Comparison of ENCODE assay signal across 8 cellular contexts in the genomic region with DNA sequence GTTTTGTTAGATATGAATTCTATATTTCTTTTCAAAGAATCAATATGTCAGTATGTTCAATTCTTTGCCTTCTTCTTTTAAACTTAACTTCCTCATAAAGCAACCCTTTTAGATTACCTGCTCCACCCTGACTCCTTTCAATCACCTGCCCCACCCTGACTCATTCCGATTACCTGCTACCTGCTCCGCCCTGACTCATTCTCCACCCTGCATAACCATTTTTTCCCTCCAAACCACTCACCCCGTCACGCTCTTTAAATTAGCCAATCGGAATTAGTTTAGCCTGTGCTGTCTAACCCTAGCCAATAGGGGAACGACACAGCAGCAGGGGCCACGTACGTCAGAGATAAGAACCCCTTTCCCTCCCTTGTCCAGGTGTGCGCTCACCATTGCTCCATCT. TPM values are rescaled to one million over a fixed set of nuclear protein-coding genes. Genes with fewer than 3 reads are reported as not detected.
A peak's percentile ranks its signal among the peaks of the same experiment; 100 is the strongest.
DNase-seq lines count a peak whose midpoint lies in the region; ATAC-seq, FAIRE-seq and TF ChIP-seq lines count a peak whose summit lies in the region.
"Not testable (repeated sequence)": the region's sequence is repeated elsewhere in the genome, so short reads cannot be mapped to it uniquely, and the experiment has no call there.

No MANE protein-coding gene starts in this region.

- not testable (repeated sequence) for H3K27me3 ChIP-seq in bronchial epithelial cell (ENCODE audit: control insufficient read depth, insufficient read depth, low read length); small intestine (ENCODE audit: control insufficient read depth in 2 of 2, insufficient read depth in 2 of 2, low read length in 2 of 2)

- peak overlapping the region; percentile 77 for H3K27ac Mint-ChIP-seq in type B pancreatic cell

- not testable (repeated sequence) for H3K4me1 ChIP-seq in HEK293 (ENCODE audit: control insufficient read depth, insufficient read depth, low read length); mucosa of descending colon (ENCODE audit: low read depth); small intestine (ENCODE audit: control insufficient read depth in 2 of 2, insufficient read depth in 1 of 2, low read depth in 1 of 2, low read length in 1 of 2)

- ATAC-seq in mucosa of descending colon, result peak; percentile 48

- H3K9me3 ChIP-seq in HEK293 (ENCODE audit: control insufficient read depth, insufficient read depth, low read depth, low read length); mucosa of descending colon; small intestine (ENCODE audit: control insufficient read depth, low read depth): not testable (repeated sequence)

- intact Hi-C loops in mucosa of descending colon (cut with DNase I, micrococcal nuclease), result not testable (repeated sequence)

- H3K36me3 Mint-ChIP-seq in type B pancreatic cell, result not testable (repeated sequence)

- not testable (repeated sequence) for TF ChIP-seq POLR2A in GM12891 (IDR thresholded peaks at IDR 0.05; ENCODE audit: low read depth, low read length)

- H3K4me3 Mint-ChIP-seq in type B pancreatic cell, result not testable (repeated sequence)

- not testable (repeated sequence) for DNase-seq in GM12891 (ENCODE audit: insufficient read length, low spot score); type B pancreatic cell (ENCODE audit: extremely low spot score, unreplicated experiment)
- DNase-seq in HT-29 (ENCODE audit: low spot score), result peak; percentile 82
- DNase-seq in bronchial epithelial cell (ENCODE audit: low read depth), result peak; percentile 13
- DNase-seq in epithelial cell of esophagus (ENCODE audit: low read depth), result peak; percentile 57
- peak in 1 of 3 donors; percentile 49 for DNase-seq in mucosa of descending colon
- peak; percentile 61 for DNase-seq in small intestine

- H3K4me1 Mint-ChIP-seq in type B pancreatic cell (ENCODE audit: unreplicated experiment), result not testable (repeated sequence)

- not testable (repeated sequence) for H3K27me3 Mint-ChIP-seq in type B pancreatic cell

- POLR2A ChIA-PET in HEK293 (lab: Yijun Ruan, JAX), result not testable (repeated sequence)

- H3K4me3 ChIP-seq in HEK293 (ENCODE audit: low read depth, low read length); bronchial epithelial cell (ENCODE audit: low read depth, low read length); epithelial cell of esophagus (ENCODE audit: low read length); mucosa of descending colon; small intestine (ENCODE audit: low read depth in 1 of 2, low read length in 2 of 2): not testable (repeated sequence)

- not testable (repeated sequence) for H3K27ac ChIP-seq in HEK293 (ENCODE audit: extremely low read depth, low read depth, low read length); small intestine (ENCODE audit: low read depth in 1 of 2, low read length in 1 of 2)

- not testable (repeated sequence) for H3K36me3 ChIP-seq in HEK293 (ENCODE audit: control insufficient read depth in 2 of 2, insufficient read depth in 1 of 2, low read length in 2 of 2); bronchial epithelial cell (ENCODE audit: control insufficient read depth, insufficient read depth, low read length); mucosa of descending colon (ENCODE audit: low read depth); small intestine (ENCODE audit: control insufficient read depth in 2 of 2, insufficient read depth in 2 of 2, low read length in 2 of 2)

- FAIRE-seq in GM12891 (lab: Jason Lieb, UNC), result peak; percentile 5
- not testable (repeated sequence) for FAIRE-seq in bronchial epithelial cell (lab: Jason Lieb, UNC); small intestine (lab: Jason Lieb, UNC)

- WGBS in small intestine, 3 donors, result 46 to 72% (median 56%) methylated on average over 9 of the region's 9 CpGs

- TF ChIP-seq CTCF in HEK293 (tag by site-specific recombination; IDR thresholded peaks at IDR 0.05); bronchial epithelial cell (IDR thresholded peaks at IDR 0.05; ENCODE audit: insufficient read depth, low read length, severe bottlenecking); epithelial cell of esophagus (IDR thresholded peaks at IDR 0.05; ENCODE audit: insufficient read depth, low read depth, low read length, missing control alignments); mucosa of descending colon (IDR thresholded peaks at IDR 0.05); type B pancreatic cell (conservative IDR thresholded peaks at IDR 0.05): not testable (repeated sequence)

- not testable (repeated sequence) for H3K9me3 Mint-ChIP-seq in type B pancreatic cell

- CTCF ChIA-PET in HEK293 (lab: Yijun Ruan, JAX), result not testable (repeated sequence)

TF ChIP-seq in HEK293, 187 proteins besides CTCF, POLR2A, EP300 and RAD21:
- TF ChIP-seq KLF1 (tag by site-specific recombination; IDR thresholded peaks at IDR 0.05) (peak; percentile 68), ZNF223 (tag by site-specific recombination; IDR thresholded peaks at IDR 0.05) (peak; percentile 29; the same call in 1 of the 2 replicates)

RNA-seq across cellular contexts. Expression of a gene that starts 9.9 kb away (rescaled TPM):
- 4.8 TPM for polyA plus RNA-seq in GM12891 (2012; ENCODE audit: low read depth, missing spikeins)
- 34.5 and 37.7 TPM in 2 replicates for total RNA-seq in HT-29 (2014; rRNA removed; shearing (Covaris generic))
- total RNA-seq in bronchial epithelial cell (41.6 and 43.3 TPM in 2 replicates), mucosa of descending colon (10 to 100 TPM; 72.4 to 82.2 (median 73.9) TPM), type B pancreatic cell (ENCODE audit: low replicate concordance) (34.4 and 37.3 TPM in 2 replicates)
- polyA plus RNA-seq in small intestine, result 10 to 100 TPM; 11.6 to 16.4 (median 12.2) TPM
